Comparison of ENCODE assay signal across 8 cellular contexts in the genomic region with DNA sequence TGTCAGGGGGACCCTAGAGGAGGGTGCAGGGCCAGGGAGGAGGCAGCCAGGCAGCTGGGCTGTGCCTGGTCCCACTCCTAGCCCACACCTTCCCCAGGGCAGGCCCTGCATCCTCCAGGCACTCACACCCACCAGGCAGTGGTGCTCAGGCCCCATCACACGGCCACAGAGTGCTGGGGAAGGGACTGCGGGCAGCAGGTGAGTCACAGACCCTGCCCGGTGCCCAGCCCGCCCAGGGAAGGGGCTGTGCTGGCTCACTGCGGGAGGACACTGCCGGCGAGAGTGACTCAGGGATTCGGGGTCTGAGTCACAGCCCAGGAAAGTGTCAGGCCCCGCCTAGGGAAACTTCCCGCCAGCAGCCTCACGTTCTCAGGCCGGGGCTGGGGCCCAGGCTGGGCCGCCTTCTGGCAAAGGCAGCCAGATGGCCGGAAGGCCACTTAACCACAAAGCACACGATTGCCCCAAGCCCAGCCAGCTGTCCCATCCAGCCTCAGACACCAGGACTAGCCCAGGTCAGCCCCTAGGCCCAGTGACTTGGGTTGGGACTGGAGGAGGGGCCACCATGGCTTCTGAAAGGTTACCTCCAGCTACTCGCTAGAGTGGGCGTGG. TPM values are rescaled to one million over a fixed set of nuclear protein-coding genes. Genes with fewer than 3 reads are reported as not detected.
DNase-seq lines count a peak whose midpoint lies in the region; TF ChIP-seq lines count a peak whose summit lies in the region.

No MANE protein-coding gene starts in this region.

- no peaks in the 10 kb centered on the region for H4K20me1 ChIP-seq in GM23248 (ENCODE audit: insufficient read depth)

- H2AFZ ChIP-seq in GM23248 = no peak overlapping the region; the same call in 1 of the 2 replicates

- H3K27me3 ChIP-seq in GM23248 (replicated peaks; ENCODE audit: insufficient read depth) (no peaks in the 10 kb centered on the region), colonic mucosa (no peaks in the 10 kb centered on the region)

- peak; percentile 44; the same call in 1 of the 2 replicates for TF ChIP-seq EP300 in Ishikawa (IDR thresholded peaks at IDR 0.05; ENCODE audit: borderline replicate concordance)

- H3K9me3 ChIP-seq in GM23248 (ENCODE audit: low read depth) = no peaks in the 10 kb centered on the region
- H3K9me3 ChIP-seq in colonic mucosa = no peaks in the 10 kb centered on the region

- H3F3A ChIP-seq in GM23248 (ENCODE audit: insufficient read depth) = no peaks in the 10 kb centered on the region

- no peaks in the 10 kb centered on the region for H3K9me2 ChIP-seq in GM23248 (ENCODE audit: insufficient read depth)

- H3K4me1 ChIP-seq in GM23248 (ENCODE audit: insufficient read depth) (peaks cover 20% of the 10 kb centered on the region), colonic mucosa (peaks cover 16% of the 10 kb centered on the region)

- no peak for TF ChIP-seq POLR2A in lower leg skin (IDR thresholded peaks at IDR 0.05)

- DNase-seq in ELR (ENCODE audit: low read depth) = peak; percentile 98
- peak; percentile 99 for DNase-seq in GM23248
- DNase-seq in activated CD4-positive, CD25-positive, alpha-beta regulatory T cell treated with anti-CD3 and anti-CD28 coated beads, Interleukin-2, amount 50 U/mL, for 16 hours (ENCODE audit: low read depth, low spot score) = peak; percentile 30
- peak; percentile 81 for DNase-seq in colonic mucosa
- peak; percentile 87 to 98 for DNase-seq in lower leg skin (ENCODE audit: low spot score in 2 of 2)
- DNase-seq in stimulated activated CD8-positive, alpha-beta memory T cell treated with anti-CD3 and anti-CD28 coated beads, Interleukin-12 subunit alpha, Interleukin-12 subunit beta, amount 100 ng/mL, for 1 hour (ENCODE audit: low read depth) = peak; percentile 35
- DNase-seq in superior temporal gyrus (ENCODE audit: extremely low spot score) = no peak

- TF ChIP-seq CTCF in colonic mucosa (IDR thresholded peaks at IDR 0.05) (no peak), lower leg skin (IDR thresholded peaks at IDR 0.05) (no peak)

- peak; percentile 35; the same call in 1 of the 2 replicates for TF ChIP-seq RAD21 in Ishikawa (IDR thresholded peaks at IDR 0.05; ENCODE audit: low read depth)

- peak overlapping the region; percentile 78 for H3K9ac ChIP-seq in GM23248
- H3K9ac ChIP-seq in colonic mucosa (ENCODE audit: low read depth in 2 of 2, low read length in 2 of 2) = peak overlapping the region in 1 of 2 donors; percentile 1

- no peaks in the 10 kb centered on the region for H3K36me3 ChIP-seq in GM23248 (ENCODE audit: low read depth)
- no peaks in the 10 kb centered on the region for H3K36me3 ChIP-seq in colonic mucosa

- peak overlapping the region; percentile 56 for H3K4me2 ChIP-seq in GM23248 (ENCODE audit: unreplicated experiment)

- in situ Hi-C loops in GM23248 (cut with MboI) = no loop called here

- H3K79me2 ChIP-seq in GM23248 (ENCODE audit: insufficient read depth) = no peaks in the 10 kb centered on the region

- WGBS in GM23248 (ENCODE audit: low coverage in 1 of 2, low lambda C conversion rate in 2 of 2, missing lambda C conversion rate in 2 of 2), 2 experiments = 1% methylated on average over 17 of the region's 17 CpGs
- 3 to 9% methylated on average over 7 to 10 of the region's 17 CpGs for WGBS in lower leg skin, 2 donors

- intact Hi-C loops in colonic mucosa (cut with DNase I) (loop anchor here (5.0 to 10.0 kb wide), 3 partner anchors 78 to 228 kb away; partner anchors contain the start of gene ERCC3), lower leg skin (cut with DNase I; ENCODE audit: low total_unique reads) (no loop called here)

- H3K4me3 ChIP-seq in GM23248 = peak overlapping the region; percentile 25; the same call in 1 of the 2 replicates
- no peak overlapping the region for H3K4me3 ChIP-seq in colonic mucosa
- H3K4me3 ChIP-seq in lower leg skin (ENCODE audit: low read depth, poor library complexity, severe bottlenecking) = no peak overlapping the region

- H3K27ac ChIP-seq in GM23248 = peak overlapping the region; percentile 80
- peak overlapping the region; percentile 55 for H3K27ac ChIP-seq in colonic mucosa

TF ChIP-seq in Ishikawa, 13 proteins besides CTCF, POLR2A, EP300 and RAD21:
- TF ChIP-seq CREB1 (IDR thresholded peaks at IDR 0.05; ENCODE audit: low read depth) (no peak), YY1 (IDR thresholded peaks at IDR 0.05; ENCODE audit: low read depth) (no peak), TCF12 (IDR thresholded peaks at IDR 0.05; ENCODE audit: low read depth) (peak; percentile 53; the same call in 1 of the 2 replicates), FOXM1 (IDR thresholded peaks at IDR 0.05; ENCODE audit: borderline replicate concordance, low read depth) (no peak), TEAD4 (IDR thresholded peaks at IDR 0.05) (peak; percentile 21), EGR1 (IDR thresholded peaks at IDR 0.05) (no peak), ZBTB7A (IDR thresholded peaks at IDR 0.05; ENCODE audit: low read depth) (peak; percentile 89), CEBPB (IDR thresholded peaks at IDR 0.05) (no peak), NFIC (IDR thresholded peaks at IDR 0.05) (peak; percentile 49; the same call in 1 of the 2 replicates), REST (IDR thresholded peaks at IDR 0.05; ENCODE audit: low read depth) (no peak), TAF1 (IDR thresholded peaks at IDR 0.05; ENCODE audit: low read depth) (peak; percentile 36; the same call in 1 of the 2 replicates), MAX (IDR thresholded peaks at IDR 0.05) (peak; percentile 72)
- TF ChIP-seq, protein P1, sequence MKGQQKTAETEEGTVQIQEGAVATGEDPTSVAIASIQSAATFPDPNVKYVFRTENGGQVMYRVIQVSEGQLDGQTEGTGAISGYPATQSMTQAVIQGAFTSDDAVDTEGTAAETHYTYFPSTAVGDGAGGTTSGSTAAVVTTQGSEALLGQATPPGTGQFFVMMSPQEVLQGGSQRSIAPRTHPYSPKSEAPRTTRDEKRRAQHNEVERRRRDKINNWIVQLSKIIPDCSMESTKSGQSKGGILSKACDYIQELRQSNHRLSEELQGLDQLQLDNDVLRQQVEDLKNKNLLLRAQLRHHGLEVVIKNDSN (IDR thresholded peaks at IDR 0.05) = no peak
TF ChIP-seq in Ishikawa: peak in this region for 6.

RNA-seq across cellular contexts. Expression of gene BIN1, which starts 42.2 kb away (rescaled TPM):
- 33.0 and 33.1 TPM in 2 replicates for total RNA-seq in GM23248 (2014; rRNA removed; shearing (Covaris generic))
- polyA plus RNA-seq in GM23248 (2016; fragmentation: Nextera tagmentation; extraction: Ambion mirVana) = 23.9 and 24.3 TPM in 2 replicates
- 10 to 100 TPM; 38.5 to 60.8 TPM for total RNA-seq in colonic mucosa
- total RNA-seq in lower leg skin = 10 to 100 TPM in 2 of 4 donors, 1 to 10 TPM in 2; 8.4 to 18.2 (median 9.8) TPM
